1 cellular context compared by ENCODE assay signal in the genomic region with DNA sequence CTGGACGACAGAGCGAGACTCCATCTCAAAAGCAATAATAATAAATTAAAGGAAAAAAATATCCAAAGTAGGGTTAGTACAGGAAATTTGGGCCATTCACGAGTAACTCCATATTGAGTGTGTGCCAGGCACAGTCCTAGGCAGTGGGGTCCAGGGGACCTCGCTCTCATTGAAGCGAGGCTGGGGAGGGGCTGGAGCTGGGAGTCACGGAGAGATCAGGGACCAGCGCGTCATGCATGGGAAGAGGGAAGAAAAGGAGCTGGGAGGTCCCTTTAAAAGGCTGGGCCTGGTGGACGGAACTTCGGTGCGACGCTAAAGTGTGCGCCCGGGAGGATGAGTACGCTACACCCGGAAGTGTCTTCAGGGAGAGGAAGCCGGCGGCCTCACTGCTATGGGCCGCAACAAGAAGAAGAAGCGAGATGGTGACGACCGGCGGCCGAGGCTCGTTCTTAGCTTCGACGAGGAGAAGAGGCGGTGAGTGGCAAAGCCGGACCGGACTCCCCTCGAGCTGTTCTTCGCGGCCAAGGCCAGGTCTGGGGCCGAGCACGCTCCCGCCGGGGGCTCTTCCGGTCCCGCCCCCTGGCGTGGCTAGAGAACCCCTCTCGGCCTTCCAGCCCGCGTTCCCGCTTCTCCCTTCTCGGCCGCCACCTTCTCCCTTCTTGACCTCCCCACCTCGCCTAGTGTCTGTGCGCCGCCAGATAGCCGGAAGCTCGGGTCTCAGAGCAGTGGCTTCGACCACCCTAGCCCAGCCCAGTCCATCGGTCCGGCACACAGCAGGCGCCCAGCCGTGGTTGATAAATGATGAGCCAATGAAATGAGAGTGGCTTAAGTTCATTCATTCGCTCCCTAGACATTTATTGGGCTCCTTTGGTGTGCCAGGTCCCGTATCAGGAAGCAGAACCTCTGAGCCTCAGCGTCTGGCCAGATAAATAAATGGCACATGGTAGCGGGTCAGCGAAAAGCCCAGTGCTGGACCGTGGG.
A peak's percentile ranks its signal among the peaks of the same experiment; 100 is the strongest.
TF ChIP-seq lines count a peak whose summit lies in the region.

A gene with protein sequence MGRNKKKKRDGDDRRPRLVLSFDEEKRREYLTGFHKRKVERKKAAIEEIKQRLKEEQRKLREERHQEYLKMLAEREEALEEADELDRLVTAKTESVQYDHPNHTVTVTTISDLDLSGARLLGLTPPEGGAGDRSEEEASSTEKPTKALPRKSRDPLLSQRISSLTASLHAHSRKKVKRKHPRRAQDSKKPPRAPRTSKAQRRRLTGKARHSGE (plus strand): TSS at position 342 of the 981 bp plus-strand sequence. CDS start 50 bp downstream, at position 392.

TF ChIP-seq in K562, 482 proteins besides CTCF, POLR2A, EP300 and RAD21 (continued from another document and continues in another):
- no peak for TF ChIP-seq RNF2 (IDR thresholded peaks at IDR 0.05)
- TF ChIP-seq HNRNPUL1 (IDR thresholded peaks at IDR 0.05; ENCODE audit: low read length) = no peak
- no peak for TF ChIP-seq SETDB1 (IDR thresholded peaks at IDR 0.05; ENCODE audit: low read length)
- TF ChIP-seq GABPA (tag; conservative IDR thresholded peaks at IDR 0.05; ENCODE audit: low read depth) = peak; percentile 98
- peak; percentile 38 for TF ChIP-seq ASH1L (IDR thresholded peaks at IDR 0.05; ENCODE audit: borderline replicate concordance, low read depth, partially characterized antibody)
- peak; percentile 8; the same call in 1 of the 2 replicates for TF ChIP-seq PML (IDR thresholded peaks at IDR 0.05; ENCODE audit: low read length)
- TF ChIP-seq SRSF9 (IDR thresholded peaks at IDR 0.05; ENCODE audit: borderline replicate concordance, low read depth, low read length) = no peak
- TF ChIP-seq, protein P1, sequence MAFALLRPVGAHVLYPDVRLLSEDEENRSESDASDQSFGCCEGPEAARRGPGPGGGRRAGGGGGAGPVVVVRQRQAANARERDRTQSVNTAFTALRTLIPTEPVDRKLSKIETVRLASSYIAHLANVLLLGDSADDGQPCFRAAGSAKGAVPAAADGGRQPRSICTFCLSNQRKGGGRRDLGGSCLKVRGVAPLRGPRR (CRISPR knock-in tag; IDR thresholded peaks at IDR 0.05) = no peak
- TF ChIP-seq, protein P2, sequence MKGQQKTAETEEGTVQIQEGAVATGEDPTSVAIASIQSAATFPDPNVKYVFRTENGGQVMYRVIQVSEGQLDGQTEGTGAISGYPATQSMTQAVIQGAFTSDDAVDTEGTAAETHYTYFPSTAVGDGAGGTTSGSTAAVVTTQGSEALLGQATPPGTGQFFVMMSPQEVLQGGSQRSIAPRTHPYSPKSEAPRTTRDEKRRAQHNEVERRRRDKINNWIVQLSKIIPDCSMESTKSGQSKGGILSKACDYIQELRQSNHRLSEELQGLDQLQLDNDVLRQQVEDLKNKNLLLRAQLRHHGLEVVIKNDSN (CRISPR knock-in tag; IDR thresholded peaks at IDR 0.05) = no peak
- no peak for TF ChIP-seq PTTG1 (tag; IDR thresholded peaks at IDR 0.05; ENCODE audit: low read depth)
- TF ChIP-seq IRF2 (CRISPR knock-in tag; IDR thresholded peaks at IDR 0.05) = no peak
- peak; percentile 50; the same call in 1 of the 2 replicates for TF ChIP-seq SMAD4 (CRISPR knock-in tag; conservative IDR thresholded peaks at IDR 0.05)
- TF ChIP-seq TEAD2 (tag; IDR thresholded peaks at IDR 0.05) = no peak
- peak; percentile 55 for TF ChIP-seq CTBP1 (IDR thresholded peaks at IDR 0.05; ENCODE audit: borderline replicate concordance)
- no peak for TF ChIP-seq ZBTB17 (CRISPR knock-in tag; IDR thresholded peaks at IDR 0.05)
- TF ChIP-seq, protein P3, sequence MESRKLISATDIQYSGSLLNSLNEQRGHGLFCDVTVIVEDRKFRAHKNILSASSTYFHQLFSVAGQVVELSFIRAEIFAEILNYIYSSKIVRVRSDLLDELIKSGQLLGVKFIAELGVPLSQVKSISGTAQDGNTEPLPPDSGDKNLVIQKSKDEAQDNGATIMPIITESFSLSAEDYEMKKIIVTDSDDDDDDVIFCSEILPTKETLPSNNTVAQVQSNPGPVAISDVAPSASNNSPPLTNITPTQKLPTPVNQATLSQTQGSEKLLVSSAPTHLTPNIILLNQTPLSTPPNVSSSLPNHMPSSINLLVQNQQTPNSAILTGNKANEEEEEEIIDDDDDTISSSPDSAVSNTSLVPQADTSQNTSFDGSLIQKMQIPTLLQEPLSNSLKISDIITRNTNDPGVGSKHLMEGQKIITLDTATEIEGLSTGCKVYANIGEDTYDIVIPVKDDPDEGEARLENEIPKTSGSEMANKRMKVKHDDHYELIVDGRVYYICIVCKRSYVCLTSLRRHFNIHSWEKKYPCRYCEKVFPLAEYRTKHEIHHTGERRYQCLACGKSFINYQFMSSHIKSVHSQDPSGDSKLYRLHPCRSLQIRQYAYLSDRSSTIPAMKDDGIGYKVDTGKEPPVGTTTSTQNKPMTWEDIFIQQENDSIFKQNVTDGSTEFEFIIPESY (CRISPR knock-in tag; IDR thresholded peaks at IDR 0.05) = peak; percentile 43; the same call in 1 of the 2 replicates
- peak; percentile 80; the same call in 1 of the 2 replicates for TF ChIP-seq HDAC2 (IDR thresholded peaks at IDR 0.05)
- TF ChIP-seq ADNP (tag; IDR thresholded peaks at IDR 0.05) = no peak
- no peak for TF ChIP-seq ZBTB8A (IDR thresholded peaks at IDR 0.05; ENCODE audit: partially characterized antibody)
- TF ChIP-seq LEF1 (IDR thresholded peaks at IDR 0.05) = no peak
- TF ChIP-seq JUN (IDR thresholded peaks at IDR 0.05; ENCODE audit: borderline replicate concordance, low read depth, low read length) = 0 out of 2 replicates have a peak, but pooled peaks have one; percentile 25
- TF ChIP-seq JUN (CRISPR knock-in tag; IDR thresholded peaks at IDR 0.05; ENCODE audit: borderline replicate concordance) = no peak
- TF ChIP-seq, protein P4, sequence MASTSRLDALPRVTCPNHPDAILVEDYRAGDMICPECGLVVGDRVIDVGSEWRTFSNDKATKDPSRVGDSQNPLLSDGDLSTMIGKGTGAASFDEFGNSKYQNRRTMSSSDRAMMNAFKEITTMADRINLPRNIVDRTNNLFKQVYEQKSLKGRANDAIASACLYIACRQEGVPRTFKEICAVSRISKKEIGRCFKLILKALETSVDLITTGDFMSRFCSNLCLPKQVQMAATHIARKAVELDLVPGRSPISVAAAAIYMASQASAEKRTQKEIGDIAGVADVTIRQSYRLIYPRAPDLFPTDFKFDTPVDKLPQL (IDR thresholded peaks at IDR 0.05; ENCODE audit: extremely low read depth, insufficient read length) = peak; percentile 12
- TF ChIP-seq MYC (IDR thresholded peaks at IDR 0.05; ENCODE audit: low read depth, low read length) = peak; percentile 89
- TF ChIP-seq MYC (CRISPR knock-in tag; IDR thresholded peaks at IDR 0.05; ENCODE audit: borderline replicate concordance, low read depth) = peak; percentile 91; the same call in 1 of the 2 replicates
- TF ChIP-seq NEUROD1 (IDR thresholded peaks at IDR 0.05; ENCODE audit: borderline replicate concordance, low read depth, low read length, partially characterized antibody) = peak; percentile 85
- peak; percentile 66 for TF ChIP-seq CXXC5 (CRISPR knock-in tag; IDR thresholded peaks at IDR 0.05)
- TF ChIP-seq, protein P5, sequence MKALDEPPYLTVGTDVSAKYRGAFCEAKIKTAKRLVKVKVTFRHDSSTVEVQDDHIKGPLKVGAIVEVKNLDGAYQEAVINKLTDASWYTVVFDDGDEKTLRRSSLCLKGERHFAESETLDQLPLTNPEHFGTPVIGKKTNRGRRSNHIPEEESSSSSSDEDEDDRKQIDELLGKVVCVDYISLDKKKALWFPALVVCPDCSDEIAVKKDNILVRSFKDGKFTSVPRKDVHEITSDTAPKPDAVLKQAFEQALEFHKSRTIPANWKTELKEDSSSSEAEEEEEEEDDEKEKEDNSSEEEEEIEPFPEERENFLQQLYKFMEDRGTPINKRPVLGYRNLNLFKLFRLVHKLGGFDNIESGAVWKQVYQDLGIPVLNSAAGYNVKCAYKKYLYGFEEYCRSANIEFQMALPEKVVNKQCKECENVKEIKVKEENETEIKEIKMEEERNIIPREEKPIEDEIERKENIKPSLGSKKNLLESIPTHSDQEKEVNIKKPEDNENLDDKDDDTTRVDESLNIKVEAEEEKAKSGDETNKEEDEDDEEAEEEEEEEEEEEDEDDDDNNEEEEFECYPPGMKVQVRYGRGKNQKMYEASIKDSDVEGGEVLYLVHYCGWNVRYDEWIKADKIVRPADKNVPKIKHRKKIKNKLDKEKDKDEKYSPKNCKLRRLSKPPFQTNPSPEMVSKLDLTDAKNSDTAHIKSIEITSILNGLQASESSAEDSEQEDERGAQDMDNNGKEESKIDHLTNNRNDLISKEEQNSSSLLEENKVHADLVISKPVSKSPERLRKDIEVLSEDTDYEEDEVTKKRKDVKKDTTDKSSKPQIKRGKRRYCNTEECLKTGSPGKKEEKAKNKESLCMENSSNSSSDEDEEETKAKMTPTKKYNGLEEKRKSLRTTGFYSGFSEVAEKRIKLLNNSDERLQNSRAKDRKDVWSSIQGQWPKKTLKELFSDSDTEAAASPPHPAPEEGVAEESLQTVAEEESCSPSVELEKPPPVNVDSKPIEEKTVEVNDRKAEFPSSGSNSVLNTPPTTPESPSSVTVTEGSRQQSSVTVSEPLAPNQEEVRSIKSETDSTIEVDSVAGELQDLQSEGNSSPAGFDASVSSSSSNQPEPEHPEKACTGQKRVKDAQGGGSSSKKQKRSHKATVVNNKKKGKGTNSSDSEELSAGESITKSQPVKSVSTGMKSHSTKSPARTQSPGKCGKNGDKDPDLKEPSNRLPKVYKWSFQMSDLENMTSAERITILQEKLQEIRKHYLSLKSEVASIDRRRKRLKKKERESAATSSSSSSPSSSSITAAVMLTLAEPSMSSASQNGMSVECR (CRISPR knock-in tag; IDR thresholded peaks at IDR 0.05) = peak; percentile 63; the same call in 1 of the 2 replicates
- TF ChIP-seq MAFF (IDR thresholded peaks at IDR 0.05; ENCODE audit: low read length) = no peak
- TF ChIP-seq NR2C2 (CRISPR knock-in tag; IDR thresholded peaks at IDR 0.05) = 0 out of 2 replicates have a peak, but pooled peaks have one; percentile 51
- peak; percentile 63 for TF ChIP-seq NR2C2 (tag; IDR thresholded peaks at IDR 0.05)
- no peak for TF ChIP-seq ATF1 (CRISPR knock-in tag; IDR thresholded peaks at IDR 0.05)
- TF ChIP-seq ATF1 (tag; IDR thresholded peaks at IDR 0.05) = peak; percentile 80
- TF ChIP-seq MAFK (IDR thresholded peaks at IDR 0.05; ENCODE audit: low read length) = 0 out of 2 replicates have a peak, but pooled peaks have one; percentile 4
- no peak for TF ChIP-seq TEAD4 (IDR thresholded peaks at IDR 0.05; ENCODE audit: low read length)
- no peak for TF ChIP-seq TEAD4 (CRISPR knock-in tag; IDR thresholded peaks at IDR 0.05; ENCODE audit: borderline replicate concordance)
- TF ChIP-seq, protein P6, sequence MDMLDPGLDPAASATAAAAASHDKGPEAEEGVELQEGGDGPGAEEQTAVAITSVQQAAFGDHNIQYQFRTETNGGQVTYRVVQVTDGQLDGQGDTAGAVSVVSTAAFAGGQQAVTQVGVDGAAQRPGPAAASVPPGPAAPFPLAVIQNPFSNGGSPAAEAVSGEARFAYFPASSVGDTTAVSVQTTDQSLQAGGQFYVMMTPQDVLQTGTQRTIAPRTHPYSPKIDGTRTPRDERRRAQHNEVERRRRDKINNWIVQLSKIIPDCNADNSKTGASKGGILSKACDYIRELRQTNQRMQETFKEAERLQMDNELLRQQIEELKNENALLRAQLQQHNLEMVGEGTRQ (CRISPR knock-in tag; IDR thresholded peaks at IDR 0.05) = no peak
- peak; percentile 82; the same call in 1 of the 2 replicates for TF ChIP-seq PHF8 (IDR thresholded peaks at IDR 0.05; ENCODE audit: borderline replicate concordance, low read length)
- no peak for TF ChIP-seq ZNF561 (CRISPR knock-in tag; conservative IDR thresholded peaks at IDR 0.05)
- peak; percentile 33; the same call in 1 of the 2 replicates for TF ChIP-seq GTF2E2 (tag; IDR thresholded peaks at IDR 0.05)
- TF ChIP-seq, protein P7, sequence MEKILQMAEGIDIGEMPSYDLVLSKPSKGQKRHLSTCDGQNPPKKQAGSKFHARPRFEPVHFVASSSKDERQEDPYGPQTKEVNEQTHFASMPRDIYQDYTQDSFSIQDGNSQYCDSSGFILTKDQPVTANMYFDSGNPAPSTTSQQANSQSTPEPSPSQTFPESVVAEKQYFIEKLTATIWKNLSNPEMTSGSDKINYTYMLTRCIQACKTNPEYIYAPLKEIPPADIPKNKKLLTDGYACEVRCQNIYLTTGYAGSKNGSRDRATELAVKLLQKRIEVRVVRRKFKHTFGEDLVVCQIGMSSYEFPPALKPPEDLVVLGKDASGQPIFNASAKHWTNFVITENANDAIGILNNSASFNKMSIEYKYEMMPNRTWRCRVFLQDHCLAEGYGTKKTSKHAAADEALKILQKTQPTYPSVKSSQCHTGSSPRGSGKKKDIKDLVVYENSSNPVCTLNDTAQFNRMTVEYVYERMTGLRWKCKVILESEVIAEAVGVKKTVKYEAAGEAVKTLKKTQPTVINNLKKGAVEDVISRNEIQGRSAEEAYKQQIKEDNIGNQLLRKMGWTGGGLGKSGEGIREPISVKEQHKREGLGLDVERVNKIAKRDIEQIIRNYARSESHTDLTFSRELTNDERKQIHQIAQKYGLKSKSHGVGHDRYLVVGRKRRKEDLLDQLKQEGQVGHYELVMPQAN (IDR thresholded peaks at IDR 0.05; ENCODE audit: borderline replicate concordance) = peak; percentile 92
- TF ChIP-seq HDAC1 (IDR thresholded peaks at IDR 0.05) = peak in 1 of 2 experiments; percentile 95; a peak in 2 of 4 replicates
- TF ChIP-seq, protein P8, sequence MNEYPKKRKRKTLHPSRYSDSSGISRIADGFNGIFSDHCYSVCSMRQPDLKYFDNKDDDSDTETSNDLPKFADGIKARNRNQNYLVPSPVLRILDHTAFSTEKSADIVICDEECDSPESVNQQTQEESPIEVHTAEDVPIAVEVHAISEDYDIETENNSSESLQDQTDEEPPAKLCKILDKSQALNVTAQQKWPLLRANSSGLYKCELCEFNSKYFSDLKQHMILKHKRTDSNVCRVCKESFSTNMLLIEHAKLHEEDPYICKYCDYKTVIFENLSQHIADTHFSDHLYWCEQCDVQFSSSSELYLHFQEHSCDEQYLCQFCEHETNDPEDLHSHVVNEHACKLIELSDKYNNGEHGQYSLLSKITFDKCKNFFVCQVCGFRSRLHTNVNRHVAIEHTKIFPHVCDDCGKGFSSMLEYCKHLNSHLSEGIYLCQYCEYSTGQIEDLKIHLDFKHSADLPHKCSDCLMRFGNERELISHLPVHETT (CRISPR knock-in tag; conservative IDR thresholded peaks at IDR 0.05 in 1 of 2, IDR thresholded peaks at IDR 0.05 in 1 of 2) = peak in 1 of 2 experiments; percentile 25; a peak in 1 of 4 replicates
- peak in 1 of 2 experiments; percentile 82; a peak in 3 of 4 replicates for TF ChIP-seq SIN3A (IDR thresholded peaks at IDR 0.05; ENCODE audit: borderline replicate concordance in 2 of 2, control insufficient read depth in 1 of 2, low read depth in 2 of 2, low read length in 2 of 2)
- TF ChIP-seq POLR2AphosphoS5 (IDR thresholded peaks at IDR 0.05; ENCODE audit: control insufficient read depth, insufficient read depth, low read depth, low read length) = peak; percentile 54; the same call in 1 of the 2 replicates
- TF ChIP-seq BCL6 (CRISPR knock-in tag; IDR thresholded peaks at IDR 0.05) = no peak
- TF ChIP-seq CHD1 (IDR thresholded peaks at IDR 0.05; ENCODE audit: low read length) = no peak
- TF ChIP-seq ZNF212 (CRISPR knock-in tag; IDR thresholded peaks at IDR 0.05) = no peak
- peak; percentile 82 to 86 for TF ChIP-seq FOXK2 (conservative IDR thresholded peaks at IDR 0.05 in 1 of 2, IDR thresholded peaks at IDR 0.05 in 1 of 2; ENCODE audit: low read depth in 2 of 2)
- TF ChIP-seq KDM4B (IDR thresholded peaks at IDR 0.05; ENCODE audit: borderline replicate concordance in 2 of 2, low read depth in 1 of 2) = peak in 1 of 2 experiments; percentile 87; a peak in 1 of 4 replicates
